2 cellular contexts compared by ENCODE assay signal in genomic region chrX:153974726-153975286, GRCh38.
TF ChIP-seq lines count a peak whose summit lies in the region.

No MANE protein-coding gene starts in this region.

TF ChIP-seq in K562, 482 proteins besides CTCF, POLR2A, EP300 and RAD21:
- TF ChIP-seq FOS (IDR thresholded peaks at IDR 0.05; ENCODE audit: extremely low read depth, insufficient read length) (no peak), POLR2H (tag; IDR thresholded peaks at IDR 0.05; ENCODE audit: low read depth) (no peak), ELF2 (CRISPR knock-in tag; IDR thresholded peaks at IDR 0.05) (no peak)

TF ChIP-seq in GM23338, 12 proteins besides CTCF, POLR2A, EP300 and RAD21:
- no peak for TF ChIP-seq STAT1 (IDR thresholded peaks at IDR 0.05; ENCODE audit: unreplicated experiment)
- TF ChIP-seq ZNF331 (CRISPR knock-in tag; IDR thresholded peaks at IDR 0.05; ENCODE audit: low read depth), result no peak
- no peak for TF ChIP-seq EZH2 (IDR thresholded peaks at IDR 0.05; ENCODE audit: low read depth, unreplicated experiment)
- TF ChIP-seq NANOG (IDR thresholded peaks at IDR 0.05; ENCODE audit: borderline replicate concordance), result no peak
- no peak for TF ChIP-seq CREB1 (CRISPR knock-in tag; IDR thresholded peaks at IDR 0.05; ENCODE audit: low read depth)
